8 cellular contexts compared by ENCODE assay signal in the genomic region with DNA sequence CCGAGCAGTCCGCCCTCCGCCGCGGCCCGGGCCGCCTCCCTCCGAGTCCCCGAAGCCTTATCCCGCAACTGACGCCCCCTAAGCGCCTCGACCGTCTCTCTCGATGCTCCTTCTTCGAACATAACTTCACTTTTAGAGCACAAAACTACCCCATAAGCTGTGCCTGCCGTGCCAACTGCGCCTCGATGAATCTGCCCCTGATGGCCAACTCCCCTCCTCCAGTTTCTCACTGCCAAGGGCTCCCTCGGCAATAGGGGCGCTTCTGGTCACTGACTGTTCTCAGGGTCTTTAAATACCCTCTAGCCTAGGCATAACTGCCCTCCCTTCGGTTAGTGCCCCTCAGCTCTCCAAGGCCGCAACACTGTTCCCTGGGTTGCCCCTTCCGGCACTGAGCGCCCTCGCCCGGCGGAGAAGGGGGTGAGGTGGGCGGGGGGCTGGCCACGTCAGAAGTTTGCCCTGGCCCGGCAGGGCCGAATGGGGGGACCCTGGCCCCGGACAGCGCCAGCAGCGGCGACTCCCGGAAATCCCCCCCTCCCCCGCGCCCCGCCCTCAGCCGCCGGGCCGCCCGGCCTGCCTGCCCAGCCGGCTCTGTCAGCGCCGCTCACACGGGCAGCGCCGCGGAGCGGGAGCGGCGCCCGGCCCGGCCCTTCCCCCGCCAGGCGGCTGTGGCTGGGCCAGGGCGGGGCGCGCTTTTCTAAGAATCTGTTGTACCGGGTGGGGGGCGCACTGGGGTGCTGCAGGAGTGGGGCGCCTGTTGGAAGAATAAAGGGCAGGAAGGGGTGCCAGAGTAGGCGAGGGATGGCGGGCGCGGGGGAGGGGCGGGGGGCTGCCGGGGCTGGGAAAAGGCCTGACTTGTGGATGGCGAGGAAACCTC. TPM values are rescaled to one million over a fixed set of nuclear protein-coding genes. Genes with fewer than 3 reads are reported as not detected.
DNase-seq lines count a peak whose midpoint lies in the region; ATAC-seq and TF ChIP-seq lines count a peak whose summit lies in the region.

No MANE protein-coding gene starts in this region.

- H3K79me2 ChIP-seq in OCI-LY3 (ENCODE audit: low read length), result no peaks in the 10 kb centered on the region

- H3K27ac Mint-ChIP-seq in activated naive CD8-positive, alpha-beta T cell treated with anti-CD3 and anti-CD28 coated beads, Interleukin-2, amount 10 ng/mL, durations not matched to agents 7 days and 5 days, result peak overlapping the region; percentile 96
- H3K27ac Mint-ChIP-seq in osteocyte (ENCODE audit: unreplicated experiment), result peak overlapping the region; percentile 98

- no peaks in the 10 kb centered on the region for H3K27me3 Mint-ChIP-seq in activated naive CD8-positive, alpha-beta T cell treated with anti-CD3 and anti-CD28 coated beads, Interleukin-2, amount 10 ng/mL, durations not matched to agents 7 days and 5 days
- H3K27me3 Mint-ChIP-seq in osteocyte (ENCODE audit: unreplicated experiment), result no peaks in the 10 kb centered on the region

- H3K4me3 ChIP-seq in OCI-LY3 (ENCODE audit: low read length), result peak overlapping the region; percentile 93

- peaks cover 5% of the 10 kb centered on the region for H3K36me3 Mint-ChIP-seq in activated naive CD8-positive, alpha-beta T cell treated with anti-CD3 and anti-CD28 coated beads, Interleukin-2, amount 10 ng/mL, durations not matched to agents 7 days and 5 days
- no peaks in the 10 kb centered on the region for H3K36me3 Mint-ChIP-seq in osteocyte (ENCODE audit: unreplicated experiment)

- peak overlapping the region; percentile 84 for H3K27ac ChIP-seq in OCI-LY3 (ENCODE audit: low read length)

- ATAC-seq in HG02840 (IDR thresholded peaks at IDR 0.05; ENCODE audit: low FRiP score, unreplicated experiment) (peak; percentile 40), GM19023 (IDR thresholded peaks at IDR 0.05; ENCODE audit: unreplicated experiment) (no peak)
- ATAC-seq in activated naive CD8-positive, alpha-beta T cell treated with anti-CD3 and anti-CD28 coated beads, Interleukin-2, amount 10 ng/mL, durations not matched to agents 7 days and 5 days (ENCODE audit: low read depth), result peak; percentile 20

- H4K20me1 ChIP-seq in OCI-LY3 (ENCODE audit: insufficient read depth, low read length), result no peaks in the 10 kb centered on the region

- peak; percentile 46 for TF ChIP-seq CTCF in OCI-LY3 (IDR thresholded peaks at IDR 0.05; ENCODE audit: low read depth, low read length)
- peak; percentile 36 for TF ChIP-seq CTCF in osteocyte (IDR thresholded peaks at IDR 0.05)

- H2AFZ ChIP-seq in OCI-LY3 (ENCODE audit: low read depth, low read length), result peak overlapping the region; percentile 54; the same call in 1 of the 2 replicates

- POLR2A ChIA-PET in activated naive CD8-positive, alpha-beta T cell treated with anti-CD3 and anti-CD28 coated beads, Interleukin-2, amount 10 ng/mL, durations not matched to agents 7 days and 5 days (lab: Charles Lee), result interaction anchor here (0.7 to 4.4 kb wide), 8 partner anchors 12 to 103 kb away, joined by 3 to 45 read pairs (median 8); partner anchors contain the start of genes AAAS and PFDN5

- intact Hi-C loops in cardiac septum (cut with DNase I), result loop anchor here (2.0 kb wide), 1 partner anchor 29 kb away; no protein-coding TSS in a partner anchor

- peaks cover 9% of the 10 kb centered on the region for H3K27me3 ChIP-seq in OCI-LY3 (ENCODE audit: low read depth, low read length)

- H3K9me3 Mint-ChIP-seq in activated naive CD8-positive, alpha-beta T cell treated with anti-CD3 and anti-CD28 coated beads, Interleukin-2, amount 10 ng/mL, durations not matched to agents 7 days and 5 days, result no peaks in the 10 kb centered on the region
- no peaks in the 10 kb centered on the region for H3K9me3 Mint-ChIP-seq in osteocyte (ENCODE audit: unreplicated experiment)

- H3K4me1 ChIP-seq in OCI-LY3 (ENCODE audit: low read length), result peaks cover 11% of the 10 kb centered on the region

- no peaks in the 10 kb centered on the region for H3K9me3 ChIP-seq in OCI-LY3 (ENCODE audit: insufficient read depth, low read length)

- DNase-seq in stimulated activated CD4-positive, alpha-beta T cell treated with anti-CD3 and anti-CD28 coated beads, Interleukin-15, amount 100 ng/mL, for 24 hours, result peak; percentile 63
- no peak for DNase-seq in stimulated activated CD4-positive, alpha-beta T cell treated with anti-CD3 and anti-CD28 coated beads, Interleukin-2, amount 100 ng/mL, for 48 hours
- peak; percentile 77 for DNase-seq in activated naive CD8-positive, alpha-beta T cell treated with anti-CD3 and anti-CD28 coated beads, Interleukin-2, amount 10 ng/mL, durations not matched to agents 7 days and 5 days
- DNase-seq in cardiac septum (ENCODE audit: low spot score), result peak; percentile 87
- peak; percentile 90 for DNase-seq in osteocyte (ENCODE audit: extremely low spot score, unreplicated experiment)

- peak overlapping the region; percentile 89 for H3K4me3 Mint-ChIP-seq in activated naive CD8-positive, alpha-beta T cell treated with anti-CD3 and anti-CD28 coated beads, Interleukin-2, amount 10 ng/mL, durations not matched to agents 7 days and 5 days
- H3K4me3 Mint-ChIP-seq in osteocyte (ENCODE audit: unreplicated experiment), result peak overlapping the region; percentile 80

- H3K9ac ChIP-seq in OCI-LY3 (ENCODE audit: low read length), result peak overlapping the region; percentile 93

- H3K4me2 ChIP-seq in OCI-LY3 (ENCODE audit: low read length), result peak overlapping the region; percentile 97

- H3K36me3 ChIP-seq in OCI-LY3 (replicated peaks; ENCODE audit: low read depth, low read length), result no peaks in the 10 kb centered on the region

- peaks cover 63% of the 10 kb centered on the region for H3K4me1 Mint-ChIP-seq in activated naive CD8-positive, alpha-beta T cell treated with anti-CD3 and anti-CD28 coated beads, Interleukin-2, amount 10 ng/mL, durations not matched to agents 7 days and 5 days
- H3K4me1 Mint-ChIP-seq in osteocyte (ENCODE audit: unreplicated experiment), result peaks cover 77% of the 10 kb centered on the region

RNA-seq across cellular contexts. Expression of gene RARG, which starts 10.6 kb away (rescaled TPM):
- 10 to 100 TPM; 38.1 to 40.3 TPM for total RNA-seq in activated naive CD8-positive, alpha-beta T cell treated with anti-CD3 and anti-CD28 coated beads, Interleukin-2, amount 10 ng/mL, durations not matched to agents 7 days and 5 days
- total RNA-seq in cardiac septum, result 21.2 TPM
- 31.6 and 34.9 TPM in 2 replicates for total RNA-seq in osteocyte

RNA-seq across cellular contexts. Expression of gene ITGB7, which starts 14.4 kb away (rescaled TPM):
- 100 to 1,000 TPM; 415 to 420 TPM for total RNA-seq in activated naive CD8-positive, alpha-beta T cell treated with anti-CD3 and anti-CD28 coated beads, Interleukin-2, amount 10 ng/mL, durations not matched to agents 7 days and 5 days
- total RNA-seq in cardiac septum (1.4 TPM), osteocyte (0.83 TPM in 1 of 2 replicates, not detected in the other)

RNA-seq across cellular contexts. Expression of gene CSAD, which starts 40.7 kb away (rescaled TPM):
- total RNA-seq in activated naive CD8-positive, alpha-beta T cell treated with anti-CD3 and anti-CD28 coated beads, Interleukin-2, amount 10 ng/mL, durations not matched to agents 7 days and 5 days, result 10 to 100 TPM; 28.1 to 38.3 TPM
- total RNA-seq in cardiac septum (16.5 TPM), osteocyte (45.0 and 47.0 TPM in 2 replicates)

RNA-seq across cellular contexts. Expression of gene ZNF740, which starts 40.9 kb away (rescaled TPM):
- total RNA-seq in activated naive CD8-positive, alpha-beta T cell treated with anti-CD3 and anti-CD28 coated beads, Interleukin-2, amount 10 ng/mL, durations not matched to agents 7 days and 5 days, result 10 to 100 TPM; 53.6 to 60.2 TPM
- total RNA-seq in cardiac septum (19.2 TPM), osteocyte (39.6 and 55.4 TPM in 2 replicates)

RNA-seq across cellular contexts. Expression of gene ESPL1, which starts 46.7 kb away (rescaled TPM):
- 10 to 100 TPM; 90.5 to 91.0 TPM for total RNA-seq in activated naive CD8-positive, alpha-beta T cell treated with anti-CD3 and anti-CD28 coated beads, Interleukin-2, amount 10 ng/mL, durations not matched to agents 7 days and 5 days
- 0.16 TPM for total RNA-seq in cardiac septum
- 7.6 and 8.6 TPM in 2 replicates for total RNA-seq in osteocyte

Comparison
In these comparisons a context has a peak if more than half of its experiments do, and no peak if none do; other contexts are left out.
1. DNase-seq: peak in stimulated activated CD4-positive, alpha-beta T cell treated with anti-CD3 and anti-CD28 coated beads, Interleukin-15, amount 100 ng/mL, for 24 hours (single experiment), activated naive CD8-positive, alpha-beta T cell treated with anti-CD3 and anti-CD28 coated beads, Interleukin-2, amount 10 ng/mL, durations not matched to agents 7 days and 5 days (single experiment), cardiac septum (single experiment) and osteocyte (single experiment); none in stimulated activated CD4-positive, alpha-beta T cell treated with anti-CD3 and anti-CD28 coated beads, Interleukin-2, amount 100 ng/mL, for 48 hours (0 of 2).
2. RNA of gene ITGB7, which starts 14.4 kb away (total RNA-seq): 415 to 420 TPM in activated naive CD8-positive, alpha-beta T cell treated with anti-CD3 and anti-CD28 coated beads, Interleukin-2, amount 10 ng/mL, durations not matched to agents 7 days and 5 days; 1.4 TPM in cardiac septum (single experiment) and 0.83 TPM in osteocyte; every median in the first group is over 100 times any median in the second.